In genomic region chr21:45405271-45405818, GRCh38 we compare ENCODE assay signal across 8 cellular contexts. TPM values are rescaled to one million over a fixed set of nuclear protein-coding genes. Genes with fewer than 3 reads are reported as not detected.
DNase-seq lines count a peak whose midpoint lies in the region; ATAC-seq, FAIRE-seq and TF ChIP-seq lines count a peak whose summit lies in the region.

No MANE protein-coding gene starts in this region.

- peaks cover 43% of the 10 kb centered on the region for H3K79me2 ChIP-seq in astrocyte (ENCODE audit: insufficient read depth, low read length)

- H3K4me3 ChIP-seq in astrocyte (ENCODE audit: insufficient read depth, low read depth, low read length) (peak overlapping the region; percentile 61), iPS-18a (ENCODE audit: low read length) (peak overlapping the region; percentile 82)

- FAIRE-seq in astrocyte (lab: Jason Lieb, UNC) = no peak

- no peaks in the 10 kb centered on the region for H3K9me3 ChIP-seq in astrocyte (ENCODE audit: insufficient read depth, low read depth, low read length)
- no peaks in the 10 kb centered on the region for H3K9me3 ChIP-seq in iPS-18a (ENCODE audit: control insufficient read depth, low read depth, low read length)

- H3K4me3 Mint-ChIP-seq in astrocyte (ENCODE audit: unreplicated experiment) = no peak overlapping the region
- H3K4me3 Mint-ChIP-seq in stimulated activated naive B cell treated with anti-CD40 and anti-IgM and Interleukin-4, amounts not matched to agents 10 μg/mL and 1 μg/mL and 100 μg/mL, for 72 hours = no peak overlapping the region

- TF ChIP-seq CTCF in astrocyte (IDR thresholded peaks at IDR 0.05; ENCODE audit: insufficient read depth, low read depth, low read length) = no peak

- H3K27ac ChIP-seq in astrocyte (ENCODE audit: low read depth, low read length) (peak overlapping the region; percentile 58), iPS-18a (ENCODE audit: low read length) (no peak overlapping the region)

- no peak overlapping the region for H3K27ac Mint-ChIP-seq in astrocyte (ENCODE audit: unreplicated experiment)
- no peak overlapping the region for H3K27ac Mint-ChIP-seq in stimulated activated naive B cell treated with anti-CD40 and anti-IgM and Interleukin-4, amounts not matched to agents 10 μg/mL and 1 μg/mL and 100 μg/mL, for 72 hours

- peaks cover 45% of the 10 kb centered on the region for H4K20me1 ChIP-seq in astrocyte (ENCODE audit: insufficient read depth, low read length)

- peaks cover 8% of the 10 kb centered on the region for H3K9me3 Mint-ChIP-seq in astrocyte (ENCODE audit: unreplicated experiment)
- H3K9me3 Mint-ChIP-seq in stimulated activated naive B cell treated with anti-CD40 and anti-IgM and Interleukin-4, amounts not matched to agents 10 μg/mL and 1 μg/mL and 100 μg/mL, for 72 hours = peaks cover 7% of the 10 kb centered on the region in 2 donors

- DNase-seq in HK-2 (ENCODE audit: unreplicated experiment) = peak; percentile 26
- no peak for DNase-seq in astrocyte (ENCODE audit: low read depth)
- DNase-seq in stimulated activated naive B cell treated with anti-CD40 and anti-IgM and Interleukin-4, amounts not matched to agents 10 μg/mL and 1 μg/mL and 100 μg/mL, for 72 hours = no peak
- no peak for DNase-seq in NCI-H1048 (lab: John Stamatoyannopoulos, UW)
- DNase-seq in NCI-H1930 (lab: John Stamatoyannopoulos, UW) = no peak
- DNase-seq in RKO (ENCODE audit: low spot score) = no peak

- H3K27me3 Mint-ChIP-seq in astrocyte (ENCODE audit: low read depth, unreplicated experiment) = no peaks in the 10 kb centered on the region
- peaks cover 63 to 85% of the 10 kb centered on the region in 2 donors for H3K27me3 Mint-ChIP-seq in stimulated activated naive B cell treated with anti-CD40 and anti-IgM and Interleukin-4, amounts not matched to agents 10 μg/mL and 1 μg/mL and 100 μg/mL, for 72 hours

- H3K36me3 Mint-ChIP-seq in astrocyte (ENCODE audit: low read depth, unreplicated experiment) = peaks cover 4% of the 10 kb centered on the region
- H3K36me3 Mint-ChIP-seq in stimulated activated naive B cell treated with anti-CD40 and anti-IgM and Interleukin-4, amounts not matched to agents 10 μg/mL and 1 μg/mL and 100 μg/mL, for 72 hours = peaks cover 6 to 12% of the 10 kb centered on the region in 2 donors

- peak overlapping the region; percentile 92 for H3K4me2 ChIP-seq in astrocyte (ENCODE audit: low read length)

- H2AFZ ChIP-seq in astrocyte (ENCODE audit: low read depth, low read length) = peak overlapping the region; percentile 66

- H3K4me1 ChIP-seq in astrocyte (ENCODE audit: insufficient read depth, low read length) (peaks cover 39% of the 10 kb centered on the region), iPS-18a (ENCODE audit: control insufficient read depth, low read depth, low read length) (peaks cover 36% of the 10 kb centered on the region)

- H3K36me3 ChIP-seq in astrocyte (ENCODE audit: insufficient read depth, low read length) = no peaks in the 10 kb centered on the region
- no peaks in the 10 kb centered on the region for H3K36me3 ChIP-seq in iPS-18a (ENCODE audit: control insufficient read depth, low read depth, low read length)

- ATAC-seq in stimulated activated naive B cell treated with anti-CD40 and anti-IgM and Interleukin-4, amounts not matched to agents 10 μg/mL and 1 μg/mL and 100 μg/mL, for 72 hours (replicated peaks) = peak; percentile 35 to 43
- ATAC-seq in HG02970 (IDR thresholded peaks at IDR 0.05; ENCODE audit: low FRiP score, unreplicated experiment) = no peak

- H3K27me3 ChIP-seq in astrocyte (ENCODE audit: insufficient read depth, low read length) (no peaks in the 10 kb centered on the region), iPS-18a (ENCODE audit: control insufficient read depth, insufficient read depth, low read length) (peaks cover 26% of the 10 kb centered on the region)

- H3K9ac ChIP-seq in astrocyte (ENCODE audit: low read length) (peak overlapping the region; percentile 81), iPS-18a (ENCODE audit: low read length) (peak overlapping the region; percentile 88)

- H3K4me1 Mint-ChIP-seq in astrocyte (ENCODE audit: low read depth, unreplicated experiment) = peaks cover 30% of the 10 kb centered on the region
- H3K4me1 Mint-ChIP-seq in stimulated activated naive B cell treated with anti-CD40 and anti-IgM and Interleukin-4, amounts not matched to agents 10 μg/mL and 1 μg/mL and 100 μg/mL, for 72 hours = peaks cover 9 to 20% of the 10 kb centered on the region in 2 donors

RNA-seq across cellular contexts. Expression of gene COL18A1, which starts 0.4 kb away (rescaled TPM):
- total RNA-seq in astrocyte = 616 and 692 TPM in 2 replicates
